In the genomic region with DNA sequence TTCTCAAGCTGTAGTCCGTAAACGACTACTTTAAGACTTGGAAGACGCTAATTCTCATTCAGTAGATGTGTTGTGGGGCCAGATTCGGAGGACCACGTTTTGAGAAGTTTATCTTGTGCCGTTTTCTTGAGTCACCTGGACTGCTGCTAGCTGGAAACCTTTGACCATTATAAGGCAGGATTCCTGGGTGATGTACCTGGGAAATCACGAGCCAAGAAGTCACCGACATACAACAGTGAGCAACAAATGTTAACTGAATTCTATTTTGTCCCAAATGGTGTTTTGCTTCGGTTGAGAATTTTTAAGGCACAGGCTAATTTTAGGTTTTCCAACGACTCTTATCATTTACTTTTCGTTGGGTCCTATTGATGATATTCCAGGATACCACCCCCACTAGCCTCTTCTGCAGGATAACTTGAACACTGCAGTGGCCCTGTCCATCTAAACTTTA, we compare ENCODE assay signal across 9 cellular contexts.
DNase-seq lines count a peak whose midpoint lies in the region; ATAC-seq and TF ChIP-seq lines count a peak whose summit lies in the region.
"Had no signal": no experiment of that assay in that cellular context is flagged by ENCODE, and none has a peak within 500 bp of the region (broad histone marks: within the 10 kb centered on the region; RNA-seq: fewer than 3 reads in every experiment).

No MANE protein-coding gene starts in this region.

- H3K9me3 ChIP-seq in muscle layer of colon (ENCODE audit: low read length): peaks cover 3% of the 10 kb centered on the region

- in situ Hi-C loops in GM13976 (cut with MboI; ENCODE audit: low sequenced_read_pairs, unreplicated experiment): no loop called here

- ATAC-seq in GM23338: peak; percentile 4
- ATAC-seq in stimulated activated naive CD8-positive, alpha-beta T cell treated with anti-CD3 and anti-CD28 coated beads, Interleukin-15, amount 100 ng/mL, for 72 hours: no peak

- H3K27me3 ChIP-seq in GM23338 (ENCODE audit: insufficient read depth): no peaks in the 10 kb centered on the region
- peaks cover 43 to 46% of the 10 kb centered on the region in 2 donors for H3K27me3 ChIP-seq in muscle layer of colon (ENCODE audit: control insufficient read depth in 1 of 2, insufficient read depth in 2 of 2, low read length in 2 of 2)

- H3K4me3 Mint-ChIP-seq in GM23338: no peak overlapping the region
- H3K4me3 Mint-ChIP-seq in stimulated activated naive CD8-positive, alpha-beta T cell treated with anti-CD3 and anti-CD28 coated beads, Interleukin-15, amount 100 ng/mL, for 72 hours: no peak overlapping the region
- H3K4me3 Mint-ChIP-seq: central memory CD8-positive, alpha-beta T cell had no signal

- H2AFZ ChIP-seq in GM23338: no peak overlapping the region

- H3K9me2 ChIP-seq in GM23338 (ENCODE audit: insufficient read depth): no peaks in the 10 kb centered on the region

- peaks cover 21% of the 10 kb centered on the region for H3K4me1 ChIP-seq in GM23338 (ENCODE audit: insufficient read depth)
- peaks cover 4% of the 10 kb centered on the region for H3K4me1 ChIP-seq in muscle layer of colon (ENCODE audit: insufficient read depth, low read length)

- 0 out of 2 replicates have a peak, but pooled peaks cover 7% of the 10 kb centered on the region for H3F3A ChIP-seq in GM23338 (replicated peaks; ENCODE audit: low read depth)

- H3K27ac Mint-ChIP-seq in GM23338: no peak overlapping the region
- H3K27ac Mint-ChIP-seq in stimulated activated naive CD8-positive, alpha-beta T cell treated with anti-CD3 and anti-CD28 coated beads, Interleukin-15, amount 100 ng/mL, for 72 hours: no peak overlapping the region

- peak overlapping the region; percentile 82 for H3K4me2 ChIP-seq in GM23338

- DNase-seq in AG09309 (ENCODE audit: low read depth) (no peak), GM23338 (ENCODE audit: low spot score) (no peak), coronary artery (ENCODE audit: low spot score) (no peak), ecto neural progenitor cell (ENCODE audit: low spot score) (no peak), GM13976 (ENCODE audit: low spot score) (no peak), cerebellum (ENCODE audit: low spot score) (no peak)
- no peak for DNase-seq in stimulated activated naive CD8-positive, alpha-beta T cell treated with anti-CD3 and anti-CD28 coated beads, Interleukin-15, amount 100 ng/mL, for 72 hours

- H3K36me3 ChIP-seq in GM23338 (ENCODE audit: insufficient read depth) (no peaks in the 10 kb centered on the region), muscle layer of colon (ENCODE audit: insufficient read depth, low read length) (no peaks in the 10 kb centered on the region)

- H4K20me1 ChIP-seq in GM23338 (replicated peaks; ENCODE audit: insufficient read depth): no peaks in the 10 kb centered on the region

- peaks cover 29% of the 10 kb centered on the region for H3K4me1 Mint-ChIP-seq in GM23338
- H3K4me1 Mint-ChIP-seq in stimulated activated naive CD8-positive, alpha-beta T cell treated with anti-CD3 and anti-CD28 coated beads, Interleukin-15, amount 100 ng/mL, for 72 hours: peaks cover 26% of the 10 kb centered on the region

- H3K9ac ChIP-seq in muscle layer of colon (ENCODE audit: low read length): peak overlapping the region; percentile 17

- peaks cover 6% of the 10 kb centered on the region for H3K36me3 Mint-ChIP-seq in GM23338 (ENCODE audit: low read depth)

- peaks cover 26% of the 10 kb centered on the region for H3K27me3 Mint-ChIP-seq in GM23338 (ENCODE audit: insufficient read depth, low read depth, poor library complexity)
- H3K27me3 Mint-ChIP-seq in stimulated activated naive CD8-positive, alpha-beta T cell treated with anti-CD3 and anti-CD28 coated beads, Interleukin-15, amount 100 ng/mL, for 72 hours: no peaks in the 10 kb centered on the region
- H3K27me3 Mint-ChIP-seq: central memory CD8-positive, alpha-beta T cell had no signal

- peaks cover 6% of the 10 kb centered on the region; the same call in 2 of the 3 replicates for H3K9me3 Mint-ChIP-seq in GM23338
- H3K9me3 Mint-ChIP-seq in stimulated activated naive CD8-positive, alpha-beta T cell treated with anti-CD3 and anti-CD28 coated beads, Interleukin-15, amount 100 ng/mL, for 72 hours: no peaks in the 10 kb centered on the region
- H3K9me3 Mint-ChIP-seq: central memory CD8-positive, alpha-beta T cell had no signal

- peak overlapping the region; percentile 54 for H3K4me3 ChIP-seq in AG09309 (ENCODE audit: control insufficient read depth, low read depth, low read length)
- peak overlapping the region; percentile 76 for H3K4me3 ChIP-seq in GM23338
- peak overlapping the region; percentile 70 for H3K4me3 ChIP-seq in coronary artery
- H3K4me3 ChIP-seq in muscle layer of colon (ENCODE audit: low read depth in 1 of 2, low read length in 2 of 2): peak overlapping the region; percentile 1 to 58

- peaks cover 19% of the 10 kb centered on the region for H3K79me2 ChIP-seq in GM23338 (replicated peaks; ENCODE audit: insufficient read depth)

- peak overlapping the region; percentile 91 for H3K27ac ChIP-seq in GM23338 (ENCODE audit: low read depth)
- peak overlapping the region; percentile 91 to 94 for H3K27ac ChIP-seq in coronary artery
- peak overlapping the region; percentile 13 for H3K27ac ChIP-seq in muscle layer of colon (ENCODE audit: low read depth, low read length)

- no peak for TF ChIP-seq CTCF in AG09309 (IDR thresholded peaks at IDR 0.05; ENCODE audit: control insufficient read depth, insufficient read depth, low read depth, low read length, missing control alignments)
- TF ChIP-seq CTCF in GM23338 (conservative IDR thresholded peaks at IDR 0.05; ENCODE audit: low read depth in 2 of 2): no peak
- no peak for TF ChIP-seq CTCF in coronary artery (IDR thresholded peaks at IDR 0.05)
- TF ChIP-seq CTCF in GM13976 (IDR thresholded peaks at IDR 0.05; ENCODE audit: borderline replicate concordance, control extremely low read depth, extremely low read depth, insufficient read depth, missing control alignments): no peak

TF ChIP-seq in GM23338, 12 proteins besides CTCF, POLR2A, EP300 and RAD21:
- TF ChIP-seq ZNF331 (CRISPR knock-in tag; IDR thresholded peaks at IDR 0.05; ENCODE audit: low read depth): no peak
- no peak for TF ChIP-seq EZH2phosphoT487 (IDR thresholded peaks at IDR 0.05; ENCODE audit: unreplicated experiment)
- TF ChIP-seq, protein P1, sequence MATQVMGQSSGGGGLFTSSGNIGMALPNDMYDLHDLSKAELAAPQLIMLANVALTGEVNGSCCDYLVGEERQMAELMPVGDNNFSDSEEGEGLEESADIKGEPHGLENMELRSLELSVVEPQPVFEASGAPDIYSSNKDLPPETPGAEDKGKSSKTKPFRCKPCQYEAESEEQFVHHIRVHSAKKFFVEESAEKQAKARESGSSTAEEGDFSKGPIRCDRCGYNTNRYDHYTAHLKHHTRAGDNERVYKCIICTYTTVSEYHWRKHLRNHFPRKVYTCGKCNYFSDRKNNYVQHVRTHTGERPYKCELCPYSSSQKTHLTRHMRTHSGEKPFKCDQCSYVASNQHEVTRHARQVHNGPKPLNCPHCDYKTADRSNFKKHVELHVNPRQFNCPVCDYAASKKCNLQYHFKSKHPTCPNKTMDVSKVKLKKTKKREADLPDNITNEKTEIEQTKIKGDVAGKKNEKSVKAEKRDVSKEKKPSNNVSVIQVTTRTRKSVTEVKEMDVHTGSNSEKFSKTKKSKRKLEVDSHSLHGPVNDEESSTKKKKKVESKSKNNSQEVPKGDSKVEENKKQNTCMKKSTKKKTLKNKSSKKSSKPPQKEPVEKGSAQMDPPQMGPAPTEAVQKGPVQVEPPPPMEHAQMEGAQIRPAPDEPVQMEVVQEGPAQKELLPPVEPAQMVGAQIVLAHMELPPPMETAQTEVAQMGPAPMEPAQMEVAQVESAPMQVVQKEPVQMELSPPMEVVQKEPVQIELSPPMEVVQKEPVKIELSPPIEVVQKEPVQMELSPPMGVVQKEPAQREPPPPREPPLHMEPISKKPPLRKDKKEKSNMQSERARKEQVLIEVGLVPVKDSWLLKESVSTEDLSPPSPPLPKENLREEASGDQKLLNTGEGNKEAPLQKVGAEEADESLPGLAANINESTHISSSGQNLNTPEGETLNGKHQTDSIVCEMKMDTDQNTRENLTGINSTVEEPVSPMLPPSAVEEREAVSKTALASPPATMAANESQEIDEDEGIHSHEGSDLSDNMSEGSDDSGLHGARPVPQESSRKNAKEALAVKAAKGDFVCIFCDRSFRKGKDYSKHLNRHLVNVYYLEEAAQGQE (IDR thresholded peaks at IDR 0.05; ENCODE audit: unreplicated experiment): no peak
- TF ChIP-seq POLR2AphosphoS5 (IDR thresholded peaks at IDR 0.05; ENCODE audit: low read depth): no peak
- no peak for TF ChIP-seq EZH2 (IDR thresholded peaks at IDR 0.05; ENCODE audit: low read depth, unreplicated experiment)
- TF ChIP-seq, protein P2, sequence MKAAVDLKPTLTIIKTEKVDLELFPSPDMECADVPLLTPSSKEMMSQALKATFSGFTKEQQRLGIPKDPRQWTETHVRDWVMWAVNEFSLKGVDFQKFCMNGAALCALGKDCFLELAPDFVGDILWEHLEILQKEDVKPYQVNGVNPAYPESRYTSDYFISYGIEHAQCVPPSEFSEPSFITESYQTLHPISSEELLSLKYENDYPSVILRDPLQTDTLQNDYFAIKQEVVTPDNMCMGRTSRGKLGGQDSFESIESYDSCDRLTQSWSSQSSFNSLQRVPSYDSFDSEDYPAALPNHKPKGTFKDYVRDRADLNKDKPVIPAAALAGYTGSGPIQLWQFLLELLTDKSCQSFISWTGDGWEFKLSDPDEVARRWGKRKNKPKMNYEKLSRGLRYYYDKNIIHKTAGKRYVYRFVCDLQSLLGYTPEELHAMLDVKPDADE (IDR thresholded peaks at IDR 0.05): no peak

Comparison
In these comparisons a context has a peak if more than half of its experiments do, and no peak if none do; other contexts are left out.
1. H3K27ac ChIP-seq: peak in every context shown above with its lines; median percentile 92 in coronary artery; 91 in GM23338; 13 in muscle layer of colon.